In the genomic region with DNA sequence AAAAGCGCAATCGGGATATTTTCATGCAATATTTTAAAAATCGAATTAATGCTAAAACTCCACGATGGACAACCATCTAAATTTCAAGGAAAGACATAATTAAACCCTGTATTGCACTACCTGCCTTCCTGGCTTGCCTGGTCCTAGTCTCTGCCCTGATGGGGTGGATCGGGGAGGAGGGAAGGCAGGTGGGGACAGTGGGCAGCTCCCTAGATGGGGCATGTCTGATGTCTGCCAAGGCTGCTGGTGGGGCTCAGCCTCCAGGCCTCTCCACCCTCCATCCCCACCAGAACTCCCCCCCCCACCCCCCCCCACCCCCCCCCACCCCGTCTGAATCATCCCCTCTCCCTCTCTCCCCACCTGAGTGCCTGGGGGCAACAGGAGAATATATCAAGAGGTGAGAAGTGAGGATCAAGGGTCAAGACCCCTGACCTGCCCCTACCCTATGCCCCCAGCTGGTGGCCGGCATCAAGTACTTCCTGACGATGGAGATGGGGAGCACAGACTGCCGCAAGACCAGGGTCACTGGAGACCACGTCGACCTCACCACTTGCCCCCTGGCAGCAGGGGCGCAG, we compare ENCODE assay signal across 1 cellular context.
TF ChIP-seq lines count a peak whose summit lies in the region.

No MANE protein-coding gene starts in this region.

TF ChIP-seq in K562, 482 proteins besides CTCF, POLR2A, EP300 and RAD21:
- TF ChIP-seq KDM2B (CRISPR knock-in tag; IDR thresholded peaks at IDR 0.05): no peak
- TF ChIP-seq, protein P1, sequence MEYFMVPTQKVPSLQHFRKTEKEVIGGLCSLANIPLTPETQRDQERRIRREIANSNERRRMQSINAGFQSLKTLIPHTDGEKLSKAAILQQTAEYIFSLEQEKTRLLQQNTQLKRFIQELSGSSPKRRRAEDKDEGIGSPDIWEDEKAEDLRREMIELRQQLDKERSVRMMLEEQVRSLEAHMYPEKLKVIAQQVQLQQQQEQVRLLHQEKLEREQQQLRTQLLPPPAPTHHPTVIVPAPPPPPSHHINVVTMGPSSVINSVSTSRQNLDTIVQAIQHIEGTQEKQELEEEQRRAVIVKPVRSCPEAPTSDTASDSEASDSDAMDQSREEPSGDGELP (CRISPR knock-in tag; IDR thresholded peaks at IDR 0.05; ENCODE audit: borderline replicate concordance): 0 out of 2 replicates have a peak, but pooled peaks have one; percentile 32
- TF ChIP-seq SPI1 (IDR thresholded peaks at IDR 0.05; ENCODE audit: borderline replicate concordance, low read depth, low read length): no peak
- TF ChIP-seq, protein P2, sequence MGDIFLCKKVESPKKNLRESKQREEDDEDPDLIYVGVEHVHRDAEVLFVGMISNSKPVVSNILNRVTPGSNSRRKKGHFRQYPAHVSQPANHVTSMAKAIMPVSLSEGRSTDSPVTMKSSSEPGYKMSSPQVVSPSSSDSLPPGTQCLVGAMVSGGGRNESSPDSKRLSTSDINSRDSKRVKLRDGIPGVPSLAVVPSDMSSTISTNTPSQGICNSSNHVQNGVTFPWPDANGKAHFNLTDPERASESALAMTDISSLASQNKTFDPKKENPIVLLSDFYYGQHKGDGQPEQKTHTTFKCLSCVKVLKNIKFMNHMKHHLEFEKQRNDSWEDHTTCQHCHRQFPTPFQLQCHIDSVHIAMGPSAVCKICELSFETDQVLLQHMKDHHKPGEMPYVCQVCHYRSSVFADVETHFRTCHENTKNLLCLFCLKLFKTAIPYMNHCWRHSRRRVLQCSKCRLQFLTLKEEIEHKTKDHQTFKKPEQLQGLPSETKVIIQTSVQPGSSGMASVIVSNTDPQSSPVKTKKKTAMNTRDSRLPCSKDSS (IDR thresholded peaks at IDR 0.05; ENCODE audit: low read depth, partially characterized antibody): no peak
- no peak for TF ChIP-seq GABPB2 (CRISPR knock-in tag; conservative IDR thresholded peaks at IDR 0.05)
- peak; percentile 20 for TF ChIP-seq DACH1 (IDR thresholded peaks at IDR 0.05; ENCODE audit: partially characterized antibody)
- TF ChIP-seq, protein P3, sequence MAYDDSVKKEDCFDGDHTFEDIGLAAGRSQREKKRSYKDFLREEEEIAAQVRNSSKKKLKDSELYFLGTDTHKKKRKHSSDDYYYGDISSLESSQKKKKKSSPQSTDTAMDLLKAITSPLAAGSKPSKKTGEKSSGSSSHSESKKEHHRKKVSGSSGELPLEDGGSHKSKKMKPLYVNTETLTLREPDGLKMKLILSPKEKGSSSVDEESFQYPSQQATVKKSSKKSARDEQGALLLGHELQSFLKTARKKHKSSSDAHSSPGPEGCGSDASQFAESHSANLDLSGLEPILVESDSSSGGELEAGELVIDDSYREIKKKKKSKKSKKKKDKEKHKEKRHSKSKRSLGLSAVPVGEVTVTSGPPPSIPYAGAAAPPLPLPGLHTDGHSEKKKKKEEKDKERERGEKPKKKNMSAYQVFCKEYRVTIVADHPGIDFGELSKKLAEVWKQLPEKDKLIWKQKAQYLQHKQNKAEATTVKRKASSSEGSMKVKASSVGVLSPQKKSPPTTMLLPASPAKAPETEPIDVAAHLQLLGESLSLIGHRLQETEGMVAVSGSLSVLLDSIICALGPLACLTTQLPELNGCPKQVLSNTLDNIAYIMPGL (CRISPR knock-in tag; IDR thresholded peaks at IDR 0.05): no peak
- TF ChIP-seq KDM5B (IDR thresholded peaks at IDR 0.05; ENCODE audit: insufficient replicate concordance, low read depth, low read length): no peak
- no peak for TF ChIP-seq ARHGAP35 (IDR thresholded peaks at IDR 0.05; ENCODE audit: partially characterized antibody)
- no peak for TF ChIP-seq MEF2D (tag; conservative IDR thresholded peaks at IDR 0.05; ENCODE audit: low read depth)
- no peak for TF ChIP-seq ELF2 (CRISPR knock-in tag; IDR thresholded peaks at IDR 0.05)
- no peak for TF ChIP-seq TFAM (CRISPR knock-in tag; conservative IDR thresholded peaks at IDR 0.05)
- TF ChIP-seq NR1H2 (CRISPR knock-in tag; IDR thresholded peaks at IDR 0.05): no peak
- TF ChIP-seq, protein P4, sequence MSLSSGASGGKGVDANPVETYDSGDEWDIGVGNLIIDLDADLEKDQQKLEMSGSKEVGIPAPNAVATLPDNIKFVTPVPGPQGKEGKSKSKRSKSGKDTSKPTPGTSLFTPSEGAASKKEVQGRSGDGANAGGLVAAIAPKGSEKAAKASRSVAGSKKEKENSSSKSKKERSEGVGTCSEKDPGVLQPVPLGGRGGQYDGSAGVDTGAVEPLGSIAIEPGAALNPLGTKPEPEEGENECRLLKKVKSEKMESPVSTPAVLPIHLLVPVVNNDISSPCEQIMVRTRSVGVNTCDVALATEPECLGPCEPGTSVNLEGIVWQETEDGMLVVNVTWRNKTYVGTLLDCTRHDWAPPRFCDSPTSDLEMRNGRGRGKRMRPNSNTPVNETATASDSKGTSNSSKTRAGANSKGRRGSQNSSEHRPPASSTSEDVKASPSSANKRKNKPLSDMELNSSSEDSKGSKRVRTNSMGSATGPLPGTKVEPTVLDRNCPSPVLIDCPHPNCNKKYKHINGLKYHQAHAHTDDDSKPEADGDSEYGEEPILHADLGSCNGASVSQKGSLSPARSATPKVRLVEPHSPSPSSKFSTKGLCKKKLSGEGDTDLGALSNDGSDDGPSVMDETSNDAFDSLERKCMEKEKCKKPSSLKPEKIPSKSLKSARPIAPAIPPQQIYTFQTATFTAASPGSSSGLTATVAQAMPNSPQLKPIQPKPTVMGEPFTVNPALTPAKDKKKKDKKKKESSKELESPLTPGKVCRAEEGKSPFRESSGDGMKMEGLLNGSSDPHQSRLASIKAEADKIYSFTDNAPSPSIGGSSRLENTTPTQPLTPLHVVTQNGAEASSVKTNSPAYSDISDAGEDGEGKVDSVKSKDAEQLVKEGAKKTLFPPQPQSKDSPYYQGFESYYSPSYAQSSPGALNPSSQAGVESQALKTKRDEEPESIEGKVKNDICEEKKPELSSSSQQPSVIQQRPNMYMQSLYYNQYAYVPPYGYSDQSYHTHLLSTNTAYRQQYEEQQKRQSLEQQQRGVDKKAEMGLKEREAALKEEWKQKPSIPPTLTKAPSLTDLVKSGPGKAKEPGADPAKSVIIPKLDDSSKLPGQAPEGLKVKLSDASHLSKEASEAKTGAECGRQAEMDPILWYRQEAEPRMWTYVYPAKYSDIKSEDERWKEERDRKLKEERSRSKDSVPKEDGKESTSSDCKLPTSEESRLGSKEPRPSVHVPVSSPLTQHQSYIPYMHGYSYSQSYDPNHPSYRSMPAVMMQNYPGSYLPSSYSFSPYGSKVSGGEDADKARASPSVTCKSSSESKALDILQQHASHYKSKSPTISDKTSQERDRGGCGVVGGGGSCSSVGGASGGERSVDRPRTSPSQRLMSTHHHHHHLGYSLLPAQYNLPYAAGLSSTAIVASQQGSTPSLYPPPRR (CRISPR knock-in tag; IDR thresholded peaks at IDR 0.05; ENCODE audit: borderline replicate concordance): no peak
- TF ChIP-seq, protein P5, sequence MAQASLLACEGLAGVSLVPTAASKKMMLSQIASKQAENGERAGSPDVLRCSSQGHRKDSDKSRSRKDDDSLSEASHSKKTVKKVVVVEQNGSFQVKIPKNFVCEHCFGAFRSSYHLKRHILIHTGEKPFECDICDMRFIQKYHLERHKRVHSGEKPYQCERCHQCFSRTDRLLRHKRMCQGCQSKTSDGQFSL (CRISPR knock-in tag; IDR thresholded peaks at IDR 0.05): peak; percentile 10; the same call in 1 of the 2 replicates
- TF ChIP-seq, protein P5 (tag; IDR thresholded peaks at IDR 0.05): peak in 1 of 2 experiments; percentile 61; a peak in 2 of 4 replicates
- no peak for TF ChIP-seq NCOA4 (IDR thresholded peaks at IDR 0.05; ENCODE audit: partially characterized antibody)
- TF ChIP-seq ZNF551 (CRISPR knock-in tag; IDR thresholded peaks at IDR 0.05): no peak
